In the genomic region with DNA sequence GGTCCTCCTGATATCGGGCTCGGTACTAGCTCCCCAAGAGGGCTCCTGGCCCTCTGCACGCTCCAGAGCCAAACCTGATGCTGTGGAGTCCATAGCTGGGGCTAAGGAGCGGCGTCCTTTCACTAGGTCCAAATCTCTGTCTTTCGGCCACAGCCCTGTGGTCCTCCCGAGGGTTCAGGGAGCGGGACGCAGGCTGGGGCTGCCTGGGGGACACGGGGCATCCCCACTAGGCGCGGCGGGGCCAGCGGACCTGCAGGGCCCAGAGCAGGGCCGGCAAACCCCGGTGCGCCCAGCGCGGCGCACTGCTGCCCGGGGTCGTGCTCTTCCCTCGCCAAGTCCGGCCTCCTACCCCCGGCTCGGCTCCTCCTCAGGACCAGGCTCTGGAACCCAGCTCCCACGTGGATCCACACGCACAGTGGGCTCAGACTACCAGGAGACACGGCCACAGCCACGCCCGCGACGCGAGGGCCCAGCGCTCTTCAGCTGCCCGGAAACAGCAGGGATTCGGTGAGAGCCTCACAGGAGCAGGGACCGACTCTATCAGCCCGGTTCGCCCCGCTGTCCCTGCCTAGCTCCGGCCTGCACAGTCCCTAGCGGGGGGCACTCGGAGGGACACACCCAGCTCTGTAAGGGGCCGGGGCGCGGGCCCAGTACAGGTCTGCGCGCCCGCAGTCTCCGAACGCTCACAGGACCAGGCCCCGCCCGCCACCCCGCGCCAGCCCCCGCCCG, we compare ENCODE assay signal across 1 cellular context.
TF ChIP-seq lines count a peak whose summit lies in the region.

No MANE protein-coding gene starts in this region.

TF ChIP-seq in HepG2, 621 proteins besides CTCF, POLR2A, EP300 and RAD21 (continued from another document and continues in another):
- TF ChIP-seq, protein P1, sequence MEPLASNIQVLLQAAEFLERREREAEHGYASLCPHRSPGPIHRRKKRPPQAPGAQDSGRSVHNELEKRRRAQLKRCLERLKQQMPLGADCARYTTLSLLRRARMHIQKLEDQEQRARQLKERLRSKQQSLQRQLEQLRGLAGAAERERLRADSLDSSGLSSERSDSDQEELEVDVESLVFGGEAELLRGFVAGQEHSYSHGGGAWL (CRISPR knock-in tag; IDR thresholded peaks at IDR 0.05), result no peak
- TF ChIP-seq, protein P2, sequence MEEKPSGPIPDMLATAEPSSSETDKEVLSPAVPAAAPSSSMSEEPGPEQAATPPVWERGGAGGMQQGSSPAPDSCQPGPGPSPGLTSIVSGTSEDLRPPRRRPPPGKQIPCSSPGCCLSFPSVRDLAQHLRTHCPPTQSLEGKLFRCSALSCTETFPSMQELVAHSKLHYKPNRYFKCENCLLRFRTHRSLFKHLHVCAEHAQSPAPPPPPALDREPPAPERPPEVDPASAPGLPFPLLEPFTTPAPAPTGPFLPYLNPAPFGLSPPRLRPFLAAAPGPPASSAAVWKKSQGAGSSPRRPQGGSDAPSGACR (CRISPR knock-in tag; IDR thresholded peaks at IDR 0.05), result no peak; the same call in 1 of the 2 replicates
- TF ChIP-seq, protein P3, sequence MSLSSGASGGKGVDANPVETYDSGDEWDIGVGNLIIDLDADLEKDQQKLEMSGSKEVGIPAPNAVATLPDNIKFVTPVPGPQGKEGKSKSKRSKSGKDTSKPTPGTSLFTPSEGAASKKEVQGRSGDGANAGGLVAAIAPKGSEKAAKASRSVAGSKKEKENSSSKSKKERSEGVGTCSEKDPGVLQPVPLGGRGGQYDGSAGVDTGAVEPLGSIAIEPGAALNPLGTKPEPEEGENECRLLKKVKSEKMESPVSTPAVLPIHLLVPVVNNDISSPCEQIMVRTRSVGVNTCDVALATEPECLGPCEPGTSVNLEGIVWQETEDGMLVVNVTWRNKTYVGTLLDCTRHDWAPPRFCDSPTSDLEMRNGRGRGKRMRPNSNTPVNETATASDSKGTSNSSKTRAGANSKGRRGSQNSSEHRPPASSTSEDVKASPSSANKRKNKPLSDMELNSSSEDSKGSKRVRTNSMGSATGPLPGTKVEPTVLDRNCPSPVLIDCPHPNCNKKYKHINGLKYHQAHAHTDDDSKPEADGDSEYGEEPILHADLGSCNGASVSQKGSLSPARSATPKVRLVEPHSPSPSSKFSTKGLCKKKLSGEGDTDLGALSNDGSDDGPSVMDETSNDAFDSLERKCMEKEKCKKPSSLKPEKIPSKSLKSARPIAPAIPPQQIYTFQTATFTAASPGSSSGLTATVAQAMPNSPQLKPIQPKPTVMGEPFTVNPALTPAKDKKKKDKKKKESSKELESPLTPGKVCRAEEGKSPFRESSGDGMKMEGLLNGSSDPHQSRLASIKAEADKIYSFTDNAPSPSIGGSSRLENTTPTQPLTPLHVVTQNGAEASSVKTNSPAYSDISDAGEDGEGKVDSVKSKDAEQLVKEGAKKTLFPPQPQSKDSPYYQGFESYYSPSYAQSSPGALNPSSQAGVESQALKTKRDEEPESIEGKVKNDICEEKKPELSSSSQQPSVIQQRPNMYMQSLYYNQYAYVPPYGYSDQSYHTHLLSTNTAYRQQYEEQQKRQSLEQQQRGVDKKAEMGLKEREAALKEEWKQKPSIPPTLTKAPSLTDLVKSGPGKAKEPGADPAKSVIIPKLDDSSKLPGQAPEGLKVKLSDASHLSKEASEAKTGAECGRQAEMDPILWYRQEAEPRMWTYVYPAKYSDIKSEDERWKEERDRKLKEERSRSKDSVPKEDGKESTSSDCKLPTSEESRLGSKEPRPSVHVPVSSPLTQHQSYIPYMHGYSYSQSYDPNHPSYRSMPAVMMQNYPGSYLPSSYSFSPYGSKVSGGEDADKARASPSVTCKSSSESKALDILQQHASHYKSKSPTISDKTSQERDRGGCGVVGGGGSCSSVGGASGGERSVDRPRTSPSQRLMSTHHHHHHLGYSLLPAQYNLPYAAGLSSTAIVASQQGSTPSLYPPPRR (CRISPR knock-in tag; IDR thresholded peaks at IDR 0.05; ENCODE audit: borderline replicate concordance), result no peak
- no peak for TF ChIP-seq FOXJ3 (CRISPR knock-in tag; IDR thresholded peaks at IDR 0.05; ENCODE audit: borderline replicate concordance)
- no peak for TF ChIP-seq AHR (CRISPR knock-in tag; IDR thresholded peaks at IDR 0.05)
- TF ChIP-seq ATAD3A (CRISPR knock-in tag; IDR thresholded peaks at IDR 0.05), result no peak
- no peak for TF ChIP-seq ASH2L (IDR thresholded peaks at IDR 0.05; ENCODE audit: insufficient read length, low read depth, low read length)
- TF ChIP-seq, protein P4, sequence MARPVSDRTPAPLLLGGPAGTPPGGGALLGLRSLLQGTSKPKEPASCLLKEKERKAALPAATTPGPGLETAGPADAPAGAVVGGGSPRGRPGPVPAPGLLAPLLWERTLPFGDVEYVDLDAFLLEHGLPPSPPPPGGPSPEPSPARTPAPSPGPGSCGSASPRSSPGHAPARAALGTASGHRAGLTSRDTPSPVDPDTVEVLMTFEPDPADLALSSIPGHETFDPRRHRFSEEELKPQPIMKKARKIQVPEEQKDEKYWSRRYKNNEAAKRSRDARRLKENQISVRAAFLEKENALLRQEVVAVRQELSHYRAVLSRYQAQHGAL (CRISPR knock-in tag; IDR thresholded peaks at IDR 0.05; ENCODE audit: not compliant biosample characterization), result no peak
- TF ChIP-seq, protein P5, sequence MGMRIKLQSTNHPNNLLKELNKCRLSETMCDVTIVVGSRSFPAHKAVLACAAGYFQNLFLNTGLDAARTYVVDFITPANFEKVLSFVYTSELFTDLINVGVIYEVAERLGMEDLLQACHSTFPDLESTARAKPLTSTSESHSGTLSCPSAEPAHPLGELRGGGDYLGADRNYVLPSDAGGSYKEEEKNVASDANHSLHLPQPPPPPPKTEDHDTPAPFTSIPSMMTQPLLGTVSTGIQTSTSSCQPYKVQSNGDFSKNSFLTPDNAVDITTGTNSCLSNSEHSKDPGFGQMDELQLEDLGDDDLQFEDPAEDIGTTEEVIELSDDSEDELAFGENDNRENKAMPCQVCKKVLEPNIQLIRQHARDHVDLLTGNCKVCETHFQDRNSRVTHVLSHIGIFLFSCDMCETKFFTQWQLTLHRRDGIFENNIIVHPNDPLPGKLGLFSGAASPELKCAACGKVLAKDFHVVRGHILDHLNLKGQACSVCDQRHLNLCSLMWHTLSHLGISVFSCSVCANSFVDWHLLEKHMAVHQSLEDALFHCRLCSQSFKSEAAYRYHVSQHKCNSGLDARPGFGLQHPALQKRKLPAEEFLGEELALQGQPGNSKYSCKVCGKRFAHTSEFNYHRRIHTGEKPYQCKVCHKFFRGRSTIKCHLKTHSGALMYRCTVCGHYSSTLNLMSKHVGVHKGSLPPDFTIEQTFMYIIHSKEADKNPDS (CRISPR knock-in tag; IDR thresholded peaks at IDR 0.05), result 0 out of 2 replicates have a peak, but pooled peaks have one; percentile 63
- TF ChIP-seq, protein P6, sequence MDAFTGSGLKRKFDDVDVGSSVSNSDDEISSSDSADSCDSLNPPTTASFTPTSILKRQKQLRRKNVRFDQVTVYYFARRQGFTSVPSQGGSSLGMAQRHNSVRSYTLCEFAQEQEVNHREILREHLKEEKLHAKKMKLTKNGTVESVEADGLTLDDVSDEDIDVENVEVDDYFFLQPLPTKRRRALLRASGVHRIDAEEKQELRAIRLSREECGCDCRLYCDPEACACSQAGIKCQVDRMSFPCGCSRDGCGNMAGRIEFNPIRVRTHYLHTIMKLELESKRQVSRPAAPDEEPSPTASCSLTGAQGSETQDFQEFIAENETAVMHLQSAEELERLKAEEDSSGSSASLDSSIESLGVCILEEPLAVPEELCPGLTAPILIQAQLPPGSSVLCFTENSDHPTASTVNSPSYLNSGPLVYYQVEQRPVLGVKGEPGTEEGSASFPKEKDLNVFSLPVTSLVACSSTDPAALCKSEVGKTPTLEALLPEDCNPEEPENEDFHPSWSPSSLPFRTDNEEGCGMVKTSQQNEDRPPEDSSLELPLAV (CRISPR knock-in tag; conservative IDR thresholded peaks at IDR 0.05; ENCODE audit: low read depth), result no peak
- no peak for TF ChIP-seq GTF3A (CRISPR knock-in tag; conservative IDR thresholded peaks at IDR 0.05)
- TF ChIP-seq ZKSCAN1 (IDR thresholded peaks at IDR 0.05; ENCODE audit: low read length), result no peak
- TF ChIP-seq ZNF674 (CRISPR knock-in tag; IDR thresholded peaks at IDR 0.05; ENCODE audit: low read depth), result no peak
- TF ChIP-seq, protein P7, sequence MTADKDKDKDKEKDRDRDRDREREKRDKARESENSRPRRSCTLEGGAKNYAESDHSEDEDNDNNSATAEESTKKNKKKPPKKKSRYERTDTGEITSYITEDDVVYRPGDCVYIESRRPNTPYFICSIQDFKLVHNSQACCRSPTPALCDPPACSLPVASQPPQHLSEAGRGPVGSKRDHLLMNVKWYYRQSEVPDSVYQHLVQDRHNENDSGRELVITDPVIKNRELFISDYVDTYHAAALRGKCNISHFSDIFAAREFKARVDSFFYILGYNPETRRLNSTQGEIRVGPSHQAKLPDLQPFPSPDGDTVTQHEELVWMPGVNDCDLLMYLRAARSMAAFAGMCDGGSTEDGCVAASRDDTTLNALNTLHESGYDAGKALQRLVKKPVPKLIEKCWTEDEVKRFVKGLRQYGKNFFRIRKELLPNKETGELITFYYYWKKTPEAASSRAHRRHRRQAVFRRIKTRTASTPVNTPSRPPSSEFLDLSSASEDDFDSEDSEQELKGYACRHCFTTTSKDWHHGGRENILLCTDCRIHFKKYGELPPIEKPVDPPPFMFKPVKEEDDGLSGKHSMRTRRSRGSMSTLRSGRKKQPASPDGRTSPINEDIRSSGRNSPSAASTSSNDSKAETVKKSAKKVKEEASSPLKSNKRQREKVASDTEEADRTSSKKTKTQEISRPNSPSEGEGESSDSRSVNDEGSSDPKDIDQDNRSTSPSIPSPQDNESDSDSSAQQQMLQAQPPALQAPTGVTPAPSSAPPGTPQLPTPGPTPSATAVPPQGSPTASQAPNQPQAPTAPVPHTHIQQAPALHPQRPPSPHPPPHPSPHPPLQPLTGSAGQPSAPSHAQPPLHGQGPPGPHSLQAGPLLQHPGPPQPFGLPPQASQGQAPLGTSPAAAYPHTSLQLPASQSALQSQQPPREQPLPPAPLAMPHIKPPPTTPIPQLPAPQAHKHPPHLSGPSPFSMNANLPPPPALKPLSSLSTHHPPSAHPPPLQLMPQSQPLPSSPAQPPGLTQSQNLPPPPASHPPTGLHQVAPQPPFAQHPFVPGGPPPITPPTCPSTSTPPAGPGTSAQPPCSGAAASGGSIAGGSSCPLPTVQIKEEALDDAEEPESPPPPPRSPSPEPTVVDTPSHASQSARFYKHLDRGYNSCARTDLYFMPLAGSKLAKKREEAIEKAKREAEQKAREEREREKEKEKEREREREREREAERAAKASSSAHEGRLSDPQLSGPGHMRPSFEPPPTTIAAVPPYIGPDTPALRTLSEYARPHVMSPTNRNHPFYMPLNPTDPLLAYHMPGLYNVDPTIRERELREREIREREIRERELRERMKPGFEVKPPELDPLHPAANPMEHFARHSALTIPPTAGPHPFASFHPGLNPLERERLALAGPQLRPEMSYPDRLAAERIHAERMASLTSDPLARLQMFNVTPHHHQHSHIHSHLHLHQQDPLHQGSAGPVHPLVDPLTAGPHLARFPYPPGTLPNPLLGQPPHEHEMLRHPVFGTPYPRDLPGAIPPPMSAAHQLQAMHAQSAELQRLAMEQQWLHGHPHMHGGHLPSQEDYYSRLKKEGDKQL (CRISPR knock-in tag; IDR thresholded peaks at IDR 0.05; ENCODE audit: low read depth), result no peak
- TF ChIP-seq NR1H2 (CRISPR knock-in tag; IDR thresholded peaks at IDR 0.05; ENCODE audit: borderline replicate concordance, low read depth), result no peak
- TF ChIP-seq ZNF850 (CRISPR knock-in tag; conservative IDR thresholded peaks at IDR 0.05), result no peak
- peak; percentile 36 for TF ChIP-seq ZNF274 (CRISPR knock-in tag; IDR thresholded peaks at IDR 0.05)
- TF ChIP-seq, protein P8, sequence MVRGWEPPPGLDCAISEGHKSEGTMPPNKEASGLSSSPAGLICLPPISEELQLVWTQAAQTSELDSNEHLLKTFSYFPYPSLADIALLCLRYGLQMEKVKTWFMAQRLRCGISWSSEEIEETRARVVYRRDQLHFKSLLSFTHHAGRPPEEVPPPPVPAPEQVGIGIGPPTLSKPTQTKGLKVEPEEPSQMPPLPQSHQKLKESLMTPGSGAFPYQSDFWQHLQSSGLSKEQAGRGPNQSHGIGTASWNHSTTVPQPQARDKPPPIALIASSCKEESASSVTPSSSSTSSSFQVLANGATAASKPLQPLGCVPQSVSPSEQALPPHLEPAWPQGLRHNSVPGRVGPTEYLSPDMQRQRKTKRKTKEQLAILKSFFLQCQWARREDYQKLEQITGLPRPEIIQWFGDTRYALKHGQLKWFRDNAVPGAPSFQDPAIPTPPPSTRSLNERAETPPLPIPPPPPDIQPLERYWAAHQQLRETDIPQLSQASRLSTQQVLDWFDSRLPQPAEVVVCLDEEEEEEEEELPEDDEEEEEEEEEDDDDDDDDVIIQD (CRISPR knock-in tag; IDR thresholded peaks at IDR 0.05; ENCODE audit: low read depth), result no peak
- TF ChIP-seq, protein P9, sequence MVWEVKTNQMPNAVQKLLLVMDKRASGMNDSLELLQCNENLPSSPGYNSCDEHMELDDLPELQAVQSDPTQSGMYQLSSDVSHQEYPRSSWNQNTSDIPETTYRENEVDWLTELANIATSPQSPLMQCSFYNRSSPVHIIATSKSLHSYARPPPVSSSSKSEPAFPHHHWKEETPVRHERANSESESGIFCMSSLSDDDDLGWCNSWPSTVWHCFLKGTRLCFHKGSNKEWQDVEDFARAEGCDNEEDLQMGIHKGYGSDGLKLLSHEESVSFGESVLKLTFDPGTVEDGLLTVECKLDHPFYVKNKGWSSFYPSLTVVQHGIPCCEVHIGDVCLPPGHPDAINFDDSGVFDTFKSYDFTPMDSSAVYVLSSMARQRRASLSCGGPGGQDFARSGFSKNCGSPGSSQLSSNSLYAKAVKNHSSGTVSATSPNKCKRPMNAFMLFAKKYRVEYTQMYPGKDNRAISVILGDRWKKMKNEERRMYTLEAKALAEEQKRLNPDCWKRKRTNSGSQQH (CRISPR knock-in tag; IDR thresholded peaks at IDR 0.05; ENCODE audit: low read depth), result no peak
- no peak for TF ChIP-seq ZNF713 (CRISPR knock-in tag; IDR thresholded peaks at IDR 0.05)
- no peak for TF ChIP-seq ZNF616 (CRISPR knock-in tag; IDR thresholded peaks at IDR 0.05; ENCODE audit: low read depth)
- TF ChIP-seq HNF4G (IDR thresholded peaks at IDR 0.05; ENCODE audit: borderline replicate concordance, low read depth, low read length), result no peak
- TF ChIP-seq HNF4G (CRISPR knock-in tag; IDR thresholded peaks at IDR 0.05; ENCODE audit: borderline replicate concordance, low read depth), result no peak; the same call in 1 of the 2 replicates
- TF ChIP-seq ZNF839 (CRISPR knock-in tag; IDR thresholded peaks at IDR 0.05; ENCODE audit: borderline replicate concordance), result no peak
- TF ChIP-seq SOX5 (CRISPR knock-in tag; IDR thresholded peaks at IDR 0.05; ENCODE audit: borderline replicate concordance), result no peak
- TF ChIP-seq, protein P10, sequence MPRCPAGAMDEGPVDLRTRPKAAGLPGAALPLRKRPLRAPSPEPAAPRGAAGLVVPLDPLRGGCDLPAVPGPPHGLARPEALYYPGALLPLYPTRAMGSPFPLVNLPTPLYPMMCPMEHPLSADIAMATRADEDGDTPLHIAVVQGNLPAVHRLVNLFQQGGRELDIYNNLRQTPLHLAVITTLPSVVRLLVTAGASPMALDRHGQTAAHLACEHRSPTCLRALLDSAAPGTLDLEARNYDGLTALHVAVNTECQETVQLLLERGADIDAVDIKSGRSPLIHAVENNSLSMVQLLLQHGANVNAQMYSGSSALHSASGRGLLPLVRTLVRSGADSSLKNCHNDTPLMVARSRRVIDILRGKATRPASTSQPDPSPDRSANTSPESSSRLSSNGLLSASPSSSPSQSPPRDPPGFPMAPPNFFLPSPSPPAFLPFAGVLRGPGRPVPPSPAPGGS (CRISPR knock-in tag; IDR thresholded peaks at IDR 0.05), result peak; percentile 32; the same call in 1 of the 2 replicates
- no peak for TF ChIP-seq ZMYM2 (CRISPR knock-in tag; IDR thresholded peaks at IDR 0.05)
- no peak for TF ChIP-seq RFX1 (IDR thresholded peaks at IDR 0.05)
- TF ChIP-seq ZNF335 (CRISPR knock-in tag; IDR thresholded peaks at IDR 0.05), result no peak
- TF ChIP-seq ZNF282 (IDR thresholded peaks at IDR 0.05; ENCODE audit: partially characterized antibody), result no peak
- TF ChIP-seq CREM (IDR thresholded peaks at IDR 0.05), result no peak
- no peak for TF ChIP-seq CREM (CRISPR knock-in tag; IDR thresholded peaks at IDR 0.05)
